In the genomic region with DNA sequence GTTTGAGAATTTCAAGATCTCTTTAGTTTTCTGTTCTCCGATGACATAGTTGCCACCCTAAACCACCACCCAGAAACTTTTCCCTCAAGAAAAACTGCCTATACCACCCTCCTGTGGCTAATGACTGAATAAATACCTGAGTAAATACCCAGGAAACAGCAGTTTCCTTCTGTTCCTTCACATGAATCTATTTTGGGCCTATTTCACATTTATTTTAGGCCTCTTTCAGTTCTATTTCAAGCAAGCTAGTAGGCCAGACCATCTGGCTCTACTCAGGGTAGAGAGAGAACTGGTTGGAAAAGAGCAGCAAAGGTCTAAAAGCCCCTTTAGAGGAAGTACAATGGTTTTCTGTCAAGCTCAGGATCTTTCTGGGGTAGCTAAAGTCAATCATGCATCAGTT, we compare ENCODE assay signal across 11 cellular contexts. TPM values are rescaled to one million over a fixed set of nuclear protein-coding genes. Genes with fewer than 3 reads are reported as not detected.
DNase-seq lines count a peak whose midpoint lies in the region; ATAC-seq and TF ChIP-seq lines count a peak whose summit lies in the region.
"Had no signal": no experiment of that assay in that cellular context is flagged by ENCODE, and none has a peak within 500 bp of the region (broad histone marks: within the 10 kb centered on the region; RNA-seq: fewer than 3 reads in every experiment).

No MANE protein-coding gene starts in this region.

- H3K4me3 Mint-ChIP-seq in activated CD4-positive, alpha-beta T cell treated with anti-CD3 and anti-CD28 coated beads, Interleukin-2, amount 10 ng/mL, durations not matched to agents 24 days and 14 days: no peak overlapping the region
- no peak overlapping the region for H3K4me3 Mint-ChIP-seq in activated CD4-positive, alpha-beta T cell treated with anti-CD3 and anti-CD28 coated beads for 36 hours
- no peak overlapping the region for H3K4me3 Mint-ChIP-seq in stimulated activated memory B cell treated with anti-CD40 and anti-IgM and Interleukin-4, amounts not matched to agents 10 μg/mL and 1 μg/mL and 100 μg/mL, for 72 hours

- H3K36me3 Mint-ChIP-seq in activated CD4-positive, alpha-beta T cell treated with anti-CD3 and anti-CD28 coated beads, Interleukin-2, amount 10 ng/mL, durations not matched to agents 24 days and 14 days (ENCODE audit: low read depth): no peaks in the 10 kb centered on the region
- H3K36me3 Mint-ChIP-seq in activated CD4-positive, alpha-beta T cell treated with anti-CD3 and anti-CD28 coated beads for 36 hours (ENCODE audit: low read depth): no peaks in the 10 kb centered on the region
- H3K36me3 Mint-ChIP-seq in stimulated activated memory B cell treated with anti-CD40 and anti-IgM and Interleukin-4, amounts not matched to agents 10 μg/mL and 1 μg/mL and 100 μg/mL, for 72 hours: no peaks in the 10 kb centered on the region

- peaks cover 7% of the 10 kb centered on the region for H3K9me3 Mint-ChIP-seq in activated CD4-positive, alpha-beta T cell treated with anti-CD3 and anti-CD28 coated beads, Interleukin-2, amount 10 ng/mL, durations not matched to agents 24 days and 14 days
- no peaks in the 10 kb centered on the region for H3K9me3 Mint-ChIP-seq in activated CD4-positive, alpha-beta T cell treated with anti-CD3 and anti-CD28 coated beads for 36 hours (ENCODE audit: low read depth)
- H3K9me3 Mint-ChIP-seq in stimulated activated memory B cell treated with anti-CD40 and anti-IgM and Interleukin-4, amounts not matched to agents 10 μg/mL and 1 μg/mL and 100 μg/mL, for 72 hours: peaks cover 3% of the 10 kb centered on the region

- H3K27ac ChIP-seq in breast epithelium: no peak overlapping the region
- H3K27ac ChIP-seq: upper lobe of left lung had no signal

- no peaks in the 10 kb centered on the region for H3K27me3 Mint-ChIP-seq in activated CD4-positive, alpha-beta T cell treated with anti-CD3 and anti-CD28 coated beads, Interleukin-2, amount 10 ng/mL, durations not matched to agents 24 days and 14 days
- H3K27me3 Mint-ChIP-seq in activated CD4-positive, alpha-beta T cell treated with anti-CD3 and anti-CD28 coated beads for 36 hours: no peaks in the 10 kb centered on the region
- no peaks in the 10 kb centered on the region for H3K27me3 Mint-ChIP-seq in stimulated activated memory B cell treated with anti-CD40 and anti-IgM and Interleukin-4, amounts not matched to agents 10 μg/mL and 1 μg/mL and 100 μg/mL, for 72 hours

- POLR2A ChIA-PET in activated CD4-positive, alpha-beta T cell treated with anti-CD3 and anti-CD28 coated beads for 36 hours (lab: Charles Lee): no interaction called here

- no peak for ATAC-seq in activated CD4-positive, alpha-beta T cell treated with anti-CD3 and anti-CD28 coated beads for 36 hours
- peak; percentile 70 for ATAC-seq in HG02870 (IDR thresholded peaks at IDR 0.05; ENCODE audit: unreplicated experiment)
- peak; percentile 68 for ATAC-seq in stimulated activated memory B cell treated with anti-CD40 and anti-IgM and Interleukin-4, amounts not matched to agents 10 μg/mL and 1 μg/mL and 100 μg/mL, for 72 hours
- ATAC-seq: K562 had no signal

- TF ChIP-seq CTCF in breast epithelium (IDR thresholded peaks at IDR 0.05): no peak

- H3K27me3 ChIP-seq in breast epithelium: peaks cover 0 to 5% of the 10 kb centered on the region in 2 donors
- H3K27me3 ChIP-seq: upper lobe of left lung had no signal

- DNase-seq in activated CD4-positive, alpha-beta T cell treated with anti-CD3 and anti-CD28 coated beads, Interleukin-2, amount 10 ng/mL, durations not matched to agents 24 days and 14 days: peak; percentile 57
- DNase-seq in activated CD4-positive, alpha-beta T cell treated with anti-CD3 and anti-CD28 coated beads for 36 hours: no peak
- DNase-seq in RPMI8226: peak; percentile 55
- DNase-seq in hippocampal formation (lab: John Stamatoyannopoulos, UW): no peak
- DNase-seq in NCI-H1436 treated with DMSO at 0.1 percent for 48 hours (lab: John Stamatoyannopoulos, UW): no peak
- DNase-seq in breast epithelium (ENCODE audit: low spot score in 2 of 2): no peak
- DNase-seq: erythroblast, upper lobe of left lung had no signal

- H3K9me3 ChIP-seq in breast epithelium: no peaks in the 10 kb centered on the region
- H3K9me3 ChIP-seq: upper lobe of left lung had no signal

- no peaks in the 10 kb centered on the region for H3K4me1 ChIP-seq in breast epithelium
- H3K4me1 ChIP-seq: upper lobe of left lung had no signal

- no peak overlapping the region for H3K27ac Mint-ChIP-seq in activated CD4-positive, alpha-beta T cell treated with anti-CD3 and anti-CD28 coated beads, Interleukin-2, amount 10 ng/mL, durations not matched to agents 24 days and 14 days
- H3K27ac Mint-ChIP-seq in activated CD4-positive, alpha-beta T cell treated with anti-CD3 and anti-CD28 coated beads for 36 hours: no peak overlapping the region
- no peak overlapping the region for H3K27ac Mint-ChIP-seq in stimulated activated memory B cell treated with anti-CD40 and anti-IgM and Interleukin-4, amounts not matched to agents 10 μg/mL and 1 μg/mL and 100 μg/mL, for 72 hours

- no peaks in the 10 kb centered on the region for H3K36me3 ChIP-seq in breast epithelium
- H3K36me3 ChIP-seq: upper lobe of left lung had no signal

- intact Hi-C loops in activated CD4-positive, alpha-beta T cell treated with anti-CD3 and anti-CD28 coated beads, Interleukin-2, amount 10 ng/mL, durations not matched to agents 24 days and 14 days (cut with micrococcal nuclease): no loop called here
- intact Hi-C loops in activated CD4-positive, alpha-beta T cell treated with anti-CD3 and anti-CD28 coated beads for 36 hours (cut with DNase I, micrococcal nuclease): no loop called here
- intact Hi-C loops in breast epithelium (cut with DNase I; ENCODE audit: low total_unique reads): no loop called here

- CTCF ChIA-PET in activated CD4-positive, alpha-beta T cell treated with anti-CD3 and anti-CD28 coated beads for 36 hours (lab: Charles Lee): interaction anchor here (1.2 kb wide), 1 partner anchor 10 kb away, joined by 4 read pairs; no protein-coding TSS in a partner anchor

- H3K4me3 ChIP-seq in breast epithelium: no peak overlapping the region
- H3K4me3 ChIP-seq: K562, upper lobe of left lung had no signal

- no peak for TF ChIP-seq POLR2A in breast epithelium (IDR thresholded peaks at IDR 0.05)

- H3K4me1 Mint-ChIP-seq in activated CD4-positive, alpha-beta T cell treated with anti-CD3 and anti-CD28 coated beads, Interleukin-2, amount 10 ng/mL, durations not matched to agents 24 days and 14 days: peaks cover 15% of the 10 kb centered on the region
- peaks cover 5% of the 10 kb centered on the region for H3K4me1 Mint-ChIP-seq in activated CD4-positive, alpha-beta T cell treated with anti-CD3 and anti-CD28 coated beads for 36 hours
- H3K4me1 Mint-ChIP-seq in stimulated activated memory B cell treated with anti-CD40 and anti-IgM and Interleukin-4, amounts not matched to agents 10 μg/mL and 1 μg/mL and 100 μg/mL, for 72 hours: peaks cover 22% of the 10 kb centered on the region

RNA-seq across cellular contexts. Expression of a gene that starts 23.4 kb away (rescaled TPM):
- total RNA-seq in activated CD4-positive, alpha-beta T cell treated with anti-CD3 and anti-CD28 coated beads, Interleukin-2, amount 10 ng/mL, durations not matched to agents 24 days and 14 days: 16.7 and 18.9 TPM in 2 replicates
- total RNA-seq in activated CD4-positive, alpha-beta T cell treated with anti-CD3 and anti-CD28 coated beads for 36 hours: 10 to 100 TPM; 16.0 to 22.0 TPM
- total RNA-seq in breast epithelium: 10 to 100 TPM in 2 of 3 donors, 1 to 10 TPM in 1; 9.3 to 28.0 (median 16.1) TPM

Comparison
In these comparisons a context has a peak if more than half of its experiments do, and no peak if none do; other contexts are left out.
1. DNase-seq: peak in activated CD4-positive, alpha-beta T cell treated with anti-CD3 and anti-CD28 coated beads, Interleukin-2, amount 10 ng/mL, durations not matched to agents 24 days and 14 days (single experiment) and RPMI8226 (single experiment); none in activated CD4-positive, alpha-beta T cell treated with anti-CD3 and anti-CD28 coated beads for 36 hours (single experiment), hippocampal formation (0 of 2), NCI-H1436 treated with DMSO at 0.1 percent for 48 hours (single experiment) and breast epithelium (0 of 2).